ENCODE assay signal across 8 cellular contexts in the genomic region with DNA sequence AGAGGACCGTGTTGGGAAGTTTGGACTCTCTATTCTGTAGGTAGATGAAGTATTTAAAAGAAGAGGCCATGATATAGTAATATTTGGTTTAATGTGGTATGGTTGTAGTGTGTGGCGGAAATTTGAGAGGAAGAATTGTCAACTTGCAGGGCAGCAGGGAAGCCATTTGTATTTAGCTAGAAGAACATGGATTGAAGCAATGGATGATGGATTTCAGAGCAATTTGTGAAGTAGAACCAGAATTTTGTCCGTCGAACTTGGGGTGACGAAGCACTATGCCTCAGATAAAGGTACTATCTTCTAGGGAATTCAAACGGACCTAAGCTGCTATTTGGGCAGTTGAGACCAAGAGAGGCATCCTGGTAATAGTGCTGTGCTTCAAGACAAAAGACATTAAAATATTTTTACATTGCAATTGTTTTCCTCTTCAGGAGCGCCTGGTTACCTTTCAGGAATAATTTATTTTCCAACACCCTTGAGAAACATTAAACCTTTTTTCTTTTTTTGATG. TPM values are rescaled to one million over a fixed set of nuclear protein-coding genes. Genes with fewer than 3 reads are reported as not detected.
DNase-seq lines count a peak whose midpoint lies in the region; ATAC-seq and TF ChIP-seq lines count a peak whose summit lies in the region.

No MANE protein-coding gene starts in this region.

- no peak for ATAC-seq in GM21360 (IDR thresholded peaks at IDR 0.05; ENCODE audit: unreplicated experiment)
- no peak for ATAC-seq in GM18498 (IDR thresholded peaks at IDR 0.05; ENCODE audit: unreplicated experiment)

- in situ Hi-C loops in mammary epithelial cell (cut with MboI; ENCODE audit: low sequenced_read_pairs in 2 of 2): loop anchor here in 1 of 2 donors (10.0 to 25.0 kb wide), 2 partner anchors 152 to 319 kb away; no protein-coding TSS in a partner anchor

- peak overlapping the region; percentile 83 for H3K4me3 ChIP-seq in HUES64 (ENCODE audit: low read length)
- no peak overlapping the region for H3K4me3 ChIP-seq in mammary epithelial cell (replicated peaks in 1 of 3; ENCODE audit: insufficient read depth in 1 of 3, low read depth in 2 of 3, low read length in 3 of 3)
- H3K4me3 ChIP-seq in neuron (ENCODE audit: low read length): peak overlapping the region; percentile 31

- H3K4me2 ChIP-seq in mammary epithelial cell (ENCODE audit: insufficient read depth, low read depth, low read length): peak overlapping the region; percentile 59

- peaks cover 29% of the 10 kb centered on the region for H3K79me2 ChIP-seq in mammary epithelial cell (ENCODE audit: insufficient read depth, low read length)

- TF ChIP-seq CTCF in mammary epithelial cell (conservative IDR thresholded peaks at IDR 0.05 in 1 of 2, IDR thresholded peaks at IDR 0.05 in 1 of 2; ENCODE audit: extremely low read depth in 1 of 2, insufficient read depth in 1 of 2, low read depth in 1 of 2, low read length in 2 of 2): no peak

- H3K9ac ChIP-seq in HUES64 (ENCODE audit: low read depth, low read length) (no peak overlapping the region; the same call in 1 of the 2 replicates), mammary epithelial cell (ENCODE audit: insufficient read depth, low read length) (no peak overlapping the region)

- intact Hi-C loops in mammary epithelial cell (cut with micrococcal nuclease): loop anchor here (5.0 kb wide), 2 partner anchors 39 to 174 kb away; a partner anchor contains a TSS

- dilution Hi-C loops in mammary epithelial cell (cut with HindIII; ENCODE audit: low sequenced_read_pairs): no loop called here

- peak; percentile 70 for DNase-seq in DMS114 treated with DMSO at 0.1 percent for 48 hours (lab: John Stamatoyannopoulos, UW; ENCODE audit: unreplicated experiment)
- no peak for DNase-seq in mammary epithelial cell
- no peak for DNase-seq in substantia nigra (lab: John Stamatoyannopoulos, UW)
- DNase-seq in stimulated activated CD4-positive, alpha-beta T cell treated with anti-CD3 and anti-CD28 coated beads, Interleukin-4, amount 100 ng/mL, for 1 hour: no peak

- CTCF ChIA-PET in mammary epithelial cell (lab: Charles Lee; ENCODE audit: low non-redundant PET): no interaction called here

- H4K20me1 ChIP-seq in mammary epithelial cell (ENCODE audit: insufficient read depth, low read length): no peaks in the 10 kb centered on the region

- H3K9me3 ChIP-seq in HUES64 (ENCODE audit: insufficient read depth, low read depth, low read length): no peaks in the 10 kb centered on the region
- no peaks in the 10 kb centered on the region for H3K9me3 ChIP-seq in mammary epithelial cell (replicated peaks; ENCODE audit: insufficient read depth, low read length)
- no peaks in the 10 kb centered on the region for H3K9me3 ChIP-seq in neuron (ENCODE audit: low read length)

- H3K4me1 ChIP-seq in HUES64 (ENCODE audit: insufficient read depth, low read length) (0 out of 2 replicates have a peak, but pooled peaks cover 7% of the 10 kb centered on the region), mammary epithelial cell (ENCODE audit: insufficient read depth, low read length) (peaks cover 6% of the 10 kb centered on the region), neuron (ENCODE audit: insufficient read depth, low read length) (peaks cover 11% of the 10 kb centered on the region)

- no TSS peak for BruUV-seq in mammary epithelial cell (replicated peaks; lab: Mats Ljungman, UMichigan)

- H3K27me3 ChIP-seq in HUES64 (ENCODE audit: insufficient read depth, low read length) (no peaks in the 10 kb centered on the region), mammary epithelial cell (ENCODE audit: insufficient read depth, low read length) (no peaks in the 10 kb centered on the region), neuron (ENCODE audit: insufficient read depth, low read length) (no peaks in the 10 kb centered on the region)

- H3K27ac ChIP-seq in HUES64 (ENCODE audit: low read depth, low read length): 0 out of 2 replicates have a peak overlapping the region, but pooled peaks have one; percentile 20
- H3K27ac ChIP-seq in mammary epithelial cell (ENCODE audit: insufficient read depth, low read depth, low read length): no peak overlapping the region
- H3K27ac ChIP-seq in substantia nigra (ENCODE audit: low read depth, low read length, poor library complexity, severe bottlenecking): no peak overlapping the region

- H3K36me3 ChIP-seq in HUES64 (ENCODE audit: insufficient read depth, low read length) (no peaks in the 10 kb centered on the region), mammary epithelial cell (ENCODE audit: insufficient read depth, low read length) (no peaks in the 10 kb centered on the region), neuron (ENCODE audit: insufficient read depth, low read length) (no peaks in the 10 kb centered on the region)

- peak overlapping the region; percentile 77 for H2AFZ ChIP-seq in mammary epithelial cell (ENCODE audit: low read depth, low read length)
- peak overlapping the region; percentile 81 for H2AFZ ChIP-seq in neuron (ENCODE audit: low read depth, low read length)

- WGBS in HUES64: 48% methylated on average over 7 of the region's 7 CpGs
- WGBS in mammary epithelial cell (ENCODE audit: low coverage, missing lambda C conversion rate): 44% methylated on average over 7 of the region's 7 CpGs

RNA-seq across cellular contexts. Expression of a gene that starts 0.6 kb away (rescaled TPM):
- 16.6 TPM for polyA plus RNA-seq in HUES64 (2013, experiment 1 of 2)
- 18.1 TPM for polyA plus RNA-seq in HUES64 (2013, experiment 2 of 2)
- total RNA-seq in mammary epithelial cell: 10 to 100 TPM; 18.4 to 48.2 TPM
- polyA plus RNA-seq in mammary epithelial cell: 20.7 TPM
- polyA minus RNA-seq in mammary epithelial cell: 24.7 TPM

RNA-seq across cellular contexts. Expression of a gene that starts 28.7 kb away (rescaled TPM):
- 16.4 TPM for polyA plus RNA-seq in HUES64 (2013, experiment 1 of 2)
- polyA plus RNA-seq in HUES64 (2013, experiment 2 of 2): 14.4 TPM
- total RNA-seq in mammary epithelial cell: 10 to 100 TPM in 1 of 2 donors, under 1 TPM in 1; 0.83 to 10.9 TPM
- 10.2 TPM for polyA plus RNA-seq in mammary epithelial cell
- 8.5 TPM for polyA minus RNA-seq in mammary epithelial cell

RNA-seq across cellular contexts. Expression of a gene that starts 28.9 kb away (rescaled TPM):
- polyA plus RNA-seq in HUES64 (2013, experiment 1 of 2): 18.4 TPM
- 22.4 TPM for polyA plus RNA-seq in HUES64 (2013, experiment 2 of 2)
- total RNA-seq in mammary epithelial cell: 1 to 10 TPM; 2.3 to 8.7 TPM
- polyA plus RNA-seq in mammary epithelial cell: 7.8 TPM
- 0.83 TPM for polyA minus RNA-seq in mammary epithelial cell

Comparison
In these comparisons a context has a peak if more than half of its experiments do, and no peak if none do; other contexts are left out.
1. H3K4me3 ChIP-seq: peak in HUES64 (single experiment) and neuron (single experiment); none in mammary epithelial cell (0 of 3).